In the genomic region with DNA sequence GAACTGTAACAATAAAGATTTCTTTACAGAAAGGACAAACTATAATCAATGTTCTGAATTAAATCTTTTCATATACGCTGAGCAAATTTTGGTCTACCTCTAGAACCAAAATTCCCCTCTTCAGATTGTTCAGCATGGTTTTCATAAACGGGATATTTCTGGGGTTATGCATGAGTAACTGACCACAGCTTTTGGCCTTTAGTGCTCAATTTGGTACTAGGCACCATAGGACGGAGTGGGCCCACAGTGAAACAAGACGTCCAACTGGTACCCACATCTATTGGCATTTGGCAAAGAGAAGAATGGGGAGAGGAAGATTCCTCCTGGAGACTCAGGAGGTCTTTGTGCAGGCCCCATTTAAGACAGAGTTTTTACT, we compare ENCODE assay signal across 28 cellular contexts.
DNase-seq lines count a peak whose midpoint lies in the region; ATAC-seq, FAIRE-seq and TF ChIP-seq lines count a peak whose summit lies in the region.
"Had no signal": no experiment of that assay in that cellular context is flagged by ENCODE, and none has a peak within 500 bp of the region (broad histone marks: within the 10 kb centered on the region; RNA-seq: fewer than 3 reads in every experiment).

No MANE protein-coding gene starts in this region.

- H3K4me3 ChIP-seq in HepG2 (replicated peaks in 1 of 3; ENCODE audit: insufficient read depth in 1 of 3, low read depth in 2 of 3, low read length in 3 of 3) (no peak overlapping the region), right lobe of liver (no peak overlapping the region), choroid plexus epithelial cell (ENCODE audit: low read depth, low read length) (no peak overlapping the region), lower leg skin (ENCODE audit: low read depth, poor library complexity, severe bottlenecking) (no peak overlapping the region)
- H3K4me3 ChIP-seq: ascending aorta, esophagus muscularis mucosa had no signal

- peaks cover 70 to 73% of the 10 kb centered on the region in 2 donors for H3K4me1 Mint-ChIP-seq in natural killer cell

- H3K27me3 ChIP-seq in HepG2 (ENCODE audit: control insufficient read depth in 1 of 2, insufficient read depth in 2 of 2, low read length in 2 of 2), result no peaks in the 10 kb centered on the region
- H3K27me3 ChIP-seq in right lobe of liver, result no peaks in the 10 kb centered on the region
- H3K27me3 ChIP-seq: ascending aorta, esophagus muscularis mucosa, neutrophil had no signal

- H3K9ac ChIP-seq in HepG2 (ENCODE audit: insufficient read depth, low read depth, low read length), result no peak overlapping the region

- H3K9me3 Mint-ChIP-seq in natural killer cell, result no peaks in the 10 kb centered on the region
- H3K9me3 Mint-ChIP-seq: activated CD4-positive, alpha-beta memory T cell treated with anti-CD3 and anti-CD28 coated beads for 36 hours; activated naive CD4-positive, alpha-beta T cell treated with anti-CD3 and anti-CD28 coated beads for 36 hours; CD4-positive, CD25-positive, alpha-beta regulatory T cell had no signal

- no TSS peak for BruUV-seq in HepG2 (replicated peaks; lab: Mats Ljungman, UMichigan)

- H3K36me3 ChIP-seq in HepG2 (replicated peaks in 1 of 2; ENCODE audit: control insufficient read depth in 1 of 2, insufficient read depth in 2 of 2, low read length in 2 of 2) (peaks cover 16 to 89% of the 10 kb centered on the region in 2 experiments), right lobe of liver (peaks cover 0 to 3% (median 0%) of the 10 kb centered on the region in 4 donors)
- H3K36me3 ChIP-seq: neutrophil had no signal

- TF ChIP-seq RAD21 in HepG2 (CRISPR knock-in tag; IDR thresholded peaks at IDR 0.05), result no peak

- intact Hi-C loops in HepG2 (cut with micrococcal nuclease; ENCODE audit: unreplicated experiment) (no loop called here), right lobe of liver (cut with DNase I) (no loop called here), natural killer cell (cut with micrococcal nuclease) (no loop called here), lower leg skin (cut with DNase I; ENCODE audit: low total_unique reads) (no loop called here)

- no peak overlapping the region for H2AFZ ChIP-seq in HepG2 (ENCODE audit: low read length)

- H3K9me3 ChIP-seq in HepG2 (ENCODE audit: low read length), result no peaks in the 10 kb centered on the region
- no peaks in the 10 kb centered on the region for H3K9me3 ChIP-seq in right lobe of liver
- H3K9me3 ChIP-seq: ascending aorta, esophagus muscularis mucosa, neutrophil had no signal

- H3K4me3 Mint-ChIP-seq in natural killer cell, result no peak overlapping the region
- H3K4me3 Mint-ChIP-seq: activated CD4-positive, alpha-beta memory T cell treated with anti-CD3 and anti-CD28 coated beads for 36 hours; activated naive CD4-positive, alpha-beta T cell treated with anti-CD3 and anti-CD28 coated beads for 36 hours; CD4-positive, CD25-positive, alpha-beta regulatory T cell had no signal

- no peaks in the 10 kb centered on the region for H3K79me2 ChIP-seq in HepG2 (ENCODE audit: insufficient read depth, low read length)

- no peak for TF ChIP-seq POLR2A in HepG2 (IDR thresholded peaks at IDR 0.05; ENCODE audit: insufficient read depth in 1 of 2, low read depth in 2 of 2, low read length in 2 of 2)
- no peak for TF ChIP-seq POLR2A in right lobe of liver (IDR thresholded peaks at IDR 0.05)
- no peak for TF ChIP-seq POLR2A in lower leg skin (IDR thresholded peaks at IDR 0.05)

- no peak for ATAC-seq in HepG2
- ATAC-seq in right lobe of liver, result no peak
- ATAC-seq in natural killer cell, result no peak
- ATAC-seq in GM19023 (IDR thresholded peaks at IDR 0.05; ENCODE audit: unreplicated experiment), result no peak
- no peak for ATAC-seq in HG02642 (IDR thresholded peaks at IDR 0.05; ENCODE audit: poor library complexity, unreplicated experiment)
- no peak for ATAC-seq in GM18519 (IDR thresholded peaks at IDR 0.05; ENCODE audit: low FRiP score, unreplicated experiment)

- no peak for FAIRE-seq in HepG2 (lab: Jason Lieb, UNC)
- FAIRE-seq: urothelium cell line had no signal

- no peak for TF ChIP-seq EP300 in HepG2 (IDR thresholded peaks at IDR 0.05; ENCODE audit: low read depth in 2 of 2, low read length in 2 of 2)
- no peak for TF ChIP-seq EP300 in HepG2 (CRISPR knock-in tag; IDR thresholded peaks at IDR 0.05; ENCODE audit: borderline replicate concordance)

- H3K27me3 Mint-ChIP-seq in natural killer cell (ENCODE audit: low read depth in 2 of 2), result no peaks in the 10 kb centered on the region
- H3K27me3 Mint-ChIP-seq: activated CD4-positive, alpha-beta memory T cell treated with anti-CD3 and anti-CD28 coated beads for 36 hours; CD4-positive, CD25-positive, alpha-beta regulatory T cell had no signal

- H4K20me1 ChIP-seq in HepG2 (ENCODE audit: insufficient read depth, low read length), result no peaks in the 10 kb centered on the region

- no peak overlapping the region for H3K27ac ChIP-seq in HepG2 (ENCODE audit: extremely low read length, insufficient read depth, low read length)
- no peak overlapping the region for H3K27ac ChIP-seq in right lobe of liver
- H3K27ac ChIP-seq: ascending aorta, neutrophil, RWPE1 had no signal

- no peak overlapping the region for H3K4me2 ChIP-seq in HepG2 (ENCODE audit: low read depth, low read length)

- peak overlapping the region; percentile 90 to 91 for H3K27ac Mint-ChIP-seq in natural killer cell
- H3K27ac Mint-ChIP-seq: activated CD4-positive, alpha-beta memory T cell treated with anti-CD3 and anti-CD28 coated beads for 36 hours; activated naive CD4-positive, alpha-beta T cell treated with anti-CD3 and anti-CD28 coated beads for 36 hours had no signal

- in situ Hi-C loops in HepG2 (cut with HindIII; ENCODE audit: extremely low pct_ligation_motif_present, low pct_unique_long_range_greater_than_20kb), result no loop called here

- no peak for DNase-seq in HepG2 (ENCODE audit: low spot score)
- DNase-seq in right lobe of liver, result no peak
- DNase-seq in choroid plexus epithelial cell (ENCODE audit: low read depth), result peak; percentile 31
- DNase-seq in natural killer cell, result no peak
- no peak for DNase-seq in lower leg skin (ENCODE audit: low spot score in 2 of 2)
- DNase-seq: ACHN; activated CD4-positive, alpha-beta memory T cell treated with anti-CD3 and anti-CD28 coated beads for 36 hours; activated CD4-positive, CD25-positive, alpha-beta regulatory T cell; activated naive CD4-positive, alpha-beta T cell treated with anti-CD3 and anti-CD28 coated beads for 36 hours; activated T-cell treated with anti-CD3 and anti-CD28 coated beads for 4 hours; CD4-positive, CD25-positive, alpha-beta regulatory T cell; cerebellar nuclear complex; DMS153; effector CD4-positive, alpha-beta T cell; glutamatergic neuron; NCI-H1417; NCI-H2107; NCI-H526 treated with DMSO at 0.1 percent for 48 hours; substantia nigra; T1000 had no signal

- peaks cover 35% of the 10 kb centered on the region for H3K36me3 Mint-ChIP-seq in natural killer cell

- TF ChIP-seq CTCF in HepG2 (CRISPR knock-in tag; IDR thresholded peaks at IDR 0.05), result no peak
- no peak for TF ChIP-seq CTCF in right lobe of liver (IDR thresholded peaks at IDR 0.05)
- no peak for TF ChIP-seq CTCF in choroid plexus epithelial cell (conservative IDR thresholded peaks at IDR 0.05; ENCODE audit: low read depth, low read length)
- TF ChIP-seq CTCF in natural killer cell (IDR thresholded peaks at IDR 0.05), result no peak
- no peak for TF ChIP-seq CTCF in lower leg skin (IDR thresholded peaks at IDR 0.05)

- POLR2A ChIA-PET in HepG2 (lab: Yijun Ruan, JAX), result no interaction called here

- WGBS in HepG2 (ENCODE audit: low lambda C conversion rate), result 92% methylated on average over 4 of the region's 4 CpGs
- WGBS in right lobe of liver (ENCODE audit: insufficient coverage, low coverage, low lambda C conversion rate, missing lambda C conversion rate), result 76% methylated on average over 4 of the region's 4 CpGs
- 67 to 80% methylated on average over 4 of the region's 4 CpGs for WGBS in lower leg skin, 2 donors

- H3K4me1 ChIP-seq in HepG2 (ENCODE audit: insufficient read depth, low read length), result no peaks in the 10 kb centered on the region
- H3K4me1 ChIP-seq in right lobe of liver, result no peaks in the 10 kb centered on the region

- CTCF ChIA-PET in HepG2 (lab: Yijun Ruan, JAX; ENCODE audit: low intra/inter-chr PET ratio, low total read pairs), result no interaction called here

TF ChIP-seq in HepG2, 621 proteins besides CTCF, POLR2A, EP300 and RAD21 (continues in another document):
- TF ChIP-seq RBM22 (optimal IDR thresholded peaks at IDR 0.05; ENCODE audit: low read length) (peak; percentile 61), ZNF382 (CRISPR knock-in tag; IDR thresholded peaks at IDR 0.05; ENCODE audit: borderline replicate concordance) (no peak), HDAC6 (IDR thresholded peaks at IDR 0.05; ENCODE audit: low read depth, low read length) (no peak), MIER3 (CRISPR knock-in tag; IDR thresholded peaks at IDR 0.05; ENCODE audit: borderline replicate concordance) (no peak), ZNF333 (CRISPR knock-in tag; IDR thresholded peaks at IDR 0.05; ENCODE audit: borderline replicate concordance) (no peak)
- TF ChIP-seq, protein P1, sequence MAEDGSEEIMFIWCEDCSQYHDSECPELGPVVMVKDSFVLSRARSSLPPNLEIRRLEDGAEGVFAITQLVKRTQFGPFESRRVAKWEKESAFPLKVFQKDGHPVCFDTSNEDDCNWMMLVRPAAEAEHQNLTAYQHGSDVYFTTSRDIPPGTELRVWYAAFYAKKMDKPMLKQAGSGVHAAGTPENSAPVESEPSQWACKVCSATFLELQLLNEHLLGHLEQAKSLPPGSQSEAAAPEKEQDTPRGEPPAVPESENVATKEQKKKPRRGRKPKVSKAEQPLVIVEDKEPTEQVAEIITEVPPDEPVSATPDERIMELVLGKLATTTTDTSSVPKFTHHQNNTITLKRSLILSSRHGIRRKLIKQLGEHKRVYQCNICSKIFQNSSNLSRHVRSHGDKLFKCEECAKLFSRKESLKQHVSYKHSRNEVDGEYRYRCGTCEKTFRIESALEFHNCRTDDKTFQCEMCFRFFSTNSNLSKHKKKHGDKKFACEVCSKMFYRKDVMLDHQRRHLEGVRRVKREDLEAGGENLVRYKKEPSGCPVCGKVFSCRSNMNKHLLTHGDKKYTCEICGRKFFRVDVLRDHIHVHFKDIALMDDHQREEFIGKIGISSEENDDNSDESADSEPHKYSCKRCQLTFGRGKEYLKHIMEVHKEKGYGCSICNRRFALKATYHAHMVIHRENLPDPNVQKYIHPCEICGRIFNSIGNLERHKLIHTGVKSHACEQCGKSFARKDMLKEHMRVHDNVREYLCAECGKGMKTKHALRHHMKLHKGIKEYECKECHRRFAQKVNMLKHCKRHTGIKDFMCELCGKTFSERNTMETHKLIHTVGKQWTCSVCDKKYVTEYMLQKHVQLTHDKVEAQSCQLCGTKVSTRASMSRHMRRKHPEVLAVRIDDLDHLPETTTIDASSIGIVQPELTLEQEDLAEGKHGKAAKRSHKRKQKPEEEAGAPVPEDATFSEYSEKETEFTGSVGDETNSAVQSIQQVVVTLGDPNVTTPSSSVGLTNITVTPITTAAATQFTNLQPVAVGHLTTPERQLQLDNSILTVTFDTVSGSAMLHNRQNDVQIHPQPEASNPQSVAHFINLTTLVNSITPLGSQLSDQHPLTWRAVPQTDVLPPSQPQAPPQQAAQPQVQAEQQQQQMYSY (CRISPR knock-in tag; IDR thresholded peaks at IDR 0.05), result no peak
